17 cellular contexts compared by ENCODE assay signal in the genomic region with DNA sequence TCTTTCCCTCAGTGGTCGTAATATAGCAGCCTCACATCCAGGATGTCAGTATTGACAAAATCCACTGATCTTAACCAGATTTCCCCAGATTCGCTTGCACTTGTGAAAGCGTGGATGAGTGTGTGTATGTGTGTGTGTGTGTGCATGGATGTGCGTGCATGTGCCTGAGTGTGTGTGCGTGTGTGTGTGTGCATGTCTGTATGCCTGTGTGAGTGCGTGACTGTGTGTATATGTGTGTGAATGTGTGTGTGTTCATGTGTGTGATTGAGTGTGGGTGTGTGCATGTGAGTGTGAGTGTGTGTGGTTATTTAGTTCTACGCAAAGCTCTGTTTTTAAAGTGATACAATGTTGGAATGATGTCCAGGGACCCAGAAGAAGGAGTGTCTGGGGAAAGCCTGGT.
"Had no signal": no experiment of that assay in that cellular context is flagged by ENCODE, and none has a peak within 500 bp of the region (broad histone marks: within the 10 kb centered on the region; RNA-seq: fewer than 3 reads in every experiment).

No MANE protein-coding gene starts in this region.

- H3K9me3 Mint-ChIP-seq: activated naive CD8-positive, alpha-beta T cell treated with anti-CD3 and anti-CD28 coated beads, Interleukin-2, amount 10 ng/mL, durations not matched to agents 7 days and 5 days; central memory CD8-positive, alpha-beta T cell; T-cell had no signal

- H3K36me3 ChIP-seq: adrenal gland, breast epithelium had no signal

- H3K27ac Mint-ChIP-seq: activated CD8-positive, alpha-beta T cell treated with anti-CD3 and anti-CD28 coated beads, Interleukin-2, amount 10 ng/mL, durations not matched to agents 7 days and 5 days; activated naive CD8-positive, alpha-beta T cell treated with anti-CD3 and anti-CD28 coated beads, Interleukin-2, amount 10 ng/mL, durations not matched to agents 7 days and 5 days; T-cell had no signal

- H3K4me2 ChIP-seq: KMS-11 had no signal

- H3K9ac ChIP-seq: KMS-11 had no signal

- H3K4me1 ChIP-seq: adrenal gland, breast epithelium had no signal

- H3K36me3 Mint-ChIP-seq: activated naive CD8-positive, alpha-beta T cell treated with anti-CD3 and anti-CD28 coated beads, Interleukin-2, amount 10 ng/mL, durations not matched to agents 7 days and 5 days; T-cell had no signal

- ATAC-seq: activated CD8-positive, alpha-beta T cell treated with anti-CD3 and anti-CD28 coated beads, Interleukin-2, amount 10 ng/mL, durations not matched to agents 7 days and 5 days; T-cell had no signal

- H3K27ac ChIP-seq: adrenal gland, breast epithelium, KMS-11, SK-N-MC, VCaP had no signal

- H3K4me3 ChIP-seq: adrenal gland, breast epithelium, SK-N-MC had no signal

- H3K9me3 ChIP-seq: adrenal gland, breast epithelium had no signal

- H3K4me1 Mint-ChIP-seq: activated naive CD8-positive, alpha-beta T cell treated with anti-CD3 and anti-CD28 coated beads, Interleukin-2, amount 10 ng/mL, durations not matched to agents 7 days and 5 days; central memory CD8-positive, alpha-beta T cell; T-cell had no signal

- DNase-seq: activated CD4-positive, alpha-beta T cell treated with anti-CD3 and anti-CD28 coated beads for 4 hours; activated CD8-positive, alpha-beta memory T cell treated with anti-CD3 and anti-CD28 coated beads, Interleukin-2, amount 50 U/mL, for 48 hours; activated CD8-positive, alpha-beta T cell treated with anti-CD3 and anti-CD28 coated beads, Interleukin-2, amount 10 ng/mL, durations not matched to agents 7 days and 5 days; activated naive CD4-positive, alpha-beta T cell treated with anti-CD3 and anti-CD28 coated beads, Interleukin-2, amount 50 U/mL, for 16 hours; activated naive CD8-positive, alpha-beta T cell treated with anti-CD3 and anti-CD28 coated beads, Interleukin-2, amount 10 ng/mL, durations not matched to agents 7 days and 5 days; activated T-cell treated with anti-CD3 and anti-CD28 coated beads, Interleukin-2, amount 50 U/mL, for 1 hour; adrenal gland; NCI-H1092; NCI-H2227 treated with DMSO at 0.1 percent for 48 hours; NCI-H446 treated with DMSO at 0.1 percent for 48 hours; NCI-H82; T-cell had no signal

- H3K4me3 Mint-ChIP-seq: activated CD8-positive, alpha-beta T cell treated with anti-CD3 and anti-CD28 coated beads, Interleukin-2, amount 10 ng/mL, durations not matched to agents 7 days and 5 days; activated naive CD8-positive, alpha-beta T cell treated with anti-CD3 and anti-CD28 coated beads, Interleukin-2, amount 10 ng/mL, durations not matched to agents 7 days and 5 days; central memory CD8-positive, alpha-beta T cell; T-cell had no signal
